In the genomic region with DNA sequence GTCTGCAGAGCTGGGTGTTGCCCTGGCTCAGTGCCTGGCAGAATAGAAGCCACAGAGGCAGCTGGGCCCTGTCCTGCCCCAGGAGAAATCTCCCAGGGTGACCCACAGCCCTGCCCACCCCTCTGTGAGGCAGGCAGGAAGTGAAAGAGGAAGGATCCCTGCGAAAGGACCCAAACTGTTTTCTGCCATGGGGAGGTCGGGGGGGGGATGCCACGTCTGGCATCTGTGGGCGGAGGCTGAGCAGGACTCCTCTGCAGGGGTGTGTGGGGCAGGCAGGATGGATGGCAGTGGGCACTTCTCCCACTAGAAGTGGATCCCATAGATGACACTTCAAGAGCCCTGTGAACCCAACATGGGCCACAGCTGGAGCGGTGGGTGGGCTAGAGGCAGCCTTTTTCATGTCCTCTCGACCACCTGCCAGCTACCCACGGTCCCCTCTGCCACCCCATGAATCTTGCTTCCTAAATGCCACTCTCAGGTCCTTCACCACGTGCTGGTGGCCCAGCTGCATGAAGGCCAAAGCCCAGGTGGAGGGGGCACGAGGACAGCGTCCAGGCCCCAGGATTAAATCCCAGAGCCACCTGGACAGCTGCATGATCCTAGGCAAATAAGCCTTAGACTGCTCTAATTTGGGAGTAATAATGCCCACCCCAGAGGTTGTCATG, we compare ENCODE assay signal across 1 cellular context.
TF ChIP-seq lines count a peak whose summit lies in the region.

No MANE protein-coding gene starts in this region.

TF ChIP-seq in IMR-90, 13 proteins besides CTCF, POLR2A, EP300 and RAD21:
- TF ChIP-seq, protein P1, sequence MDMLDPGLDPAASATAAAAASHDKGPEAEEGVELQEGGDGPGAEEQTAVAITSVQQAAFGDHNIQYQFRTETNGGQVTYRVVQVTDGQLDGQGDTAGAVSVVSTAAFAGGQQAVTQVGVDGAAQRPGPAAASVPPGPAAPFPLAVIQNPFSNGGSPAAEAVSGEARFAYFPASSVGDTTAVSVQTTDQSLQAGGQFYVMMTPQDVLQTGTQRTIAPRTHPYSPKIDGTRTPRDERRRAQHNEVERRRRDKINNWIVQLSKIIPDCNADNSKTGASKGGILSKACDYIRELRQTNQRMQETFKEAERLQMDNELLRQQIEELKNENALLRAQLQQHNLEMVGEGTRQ (IDR thresholded peaks at IDR 0.05; ENCODE audit: low read depth, low read length), result no peak
- TF ChIP-seq MXI1 (IDR thresholded peaks at IDR 0.05; ENCODE audit: borderline replicate concordance, low read depth, low read length) (no peak), RFX5 (IDR thresholded peaks at IDR 0.05; ENCODE audit: low read depth, low read length) (no peak), BHLHE40 (IDR thresholded peaks at IDR 0.05; ENCODE audit: low read depth, low read length) (no peak), MAFK (IDR thresholded peaks at IDR 0.05; ENCODE audit: low read depth, low read length) (no peak), NFE2L2 (IDR thresholded peaks at IDR 0.05; ENCODE audit: low read depth, low read length) (no peak), MAZ (IDR thresholded peaks at IDR 0.05; ENCODE audit: borderline replicate concordance, low read depth, low read length) (no peak), SMC3 (IDR thresholded peaks at IDR 0.05; ENCODE audit: low read depth, low read length) (no peak), CEBPB (IDR thresholded peaks at IDR 0.05; ENCODE audit: low read depth, low read length) (no peak), RCOR1 (IDR thresholded peaks at IDR 0.05; ENCODE audit: insufficient replicate concordance, low read length) (no peak), FOS (IDR thresholded peaks at IDR 0.05; ENCODE audit: low read depth, low read length) (no peak), CHD1 (IDR thresholded peaks at IDR 0.05; ENCODE audit: low read depth, low read length) (no peak)
- TF ChIP-seq, protein P2, sequence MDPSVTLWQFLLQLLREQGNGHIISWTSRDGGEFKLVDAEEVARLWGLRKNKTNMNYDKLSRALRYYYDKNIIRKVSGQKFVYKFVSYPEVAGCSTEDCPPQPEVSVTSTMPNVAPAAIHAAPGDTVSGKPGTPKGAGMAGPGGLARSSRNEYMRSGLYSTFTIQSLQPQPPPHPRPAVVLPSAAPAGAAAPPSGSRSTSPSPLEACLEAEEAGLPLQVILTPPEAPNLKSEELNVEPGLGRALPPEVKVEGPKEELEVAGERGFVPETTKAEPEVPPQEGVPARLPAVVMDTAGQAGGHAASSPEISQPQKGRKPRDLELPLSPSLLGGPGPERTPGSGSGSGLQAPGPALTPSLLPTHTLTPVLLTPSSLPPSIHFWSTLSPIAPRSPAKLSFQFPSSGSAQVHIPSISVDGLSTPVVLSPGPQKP (IDR thresholded peaks at IDR 0.05; ENCODE audit: borderline replicate concordance, low read depth, low read length), result no peak
